In the genomic region with DNA sequence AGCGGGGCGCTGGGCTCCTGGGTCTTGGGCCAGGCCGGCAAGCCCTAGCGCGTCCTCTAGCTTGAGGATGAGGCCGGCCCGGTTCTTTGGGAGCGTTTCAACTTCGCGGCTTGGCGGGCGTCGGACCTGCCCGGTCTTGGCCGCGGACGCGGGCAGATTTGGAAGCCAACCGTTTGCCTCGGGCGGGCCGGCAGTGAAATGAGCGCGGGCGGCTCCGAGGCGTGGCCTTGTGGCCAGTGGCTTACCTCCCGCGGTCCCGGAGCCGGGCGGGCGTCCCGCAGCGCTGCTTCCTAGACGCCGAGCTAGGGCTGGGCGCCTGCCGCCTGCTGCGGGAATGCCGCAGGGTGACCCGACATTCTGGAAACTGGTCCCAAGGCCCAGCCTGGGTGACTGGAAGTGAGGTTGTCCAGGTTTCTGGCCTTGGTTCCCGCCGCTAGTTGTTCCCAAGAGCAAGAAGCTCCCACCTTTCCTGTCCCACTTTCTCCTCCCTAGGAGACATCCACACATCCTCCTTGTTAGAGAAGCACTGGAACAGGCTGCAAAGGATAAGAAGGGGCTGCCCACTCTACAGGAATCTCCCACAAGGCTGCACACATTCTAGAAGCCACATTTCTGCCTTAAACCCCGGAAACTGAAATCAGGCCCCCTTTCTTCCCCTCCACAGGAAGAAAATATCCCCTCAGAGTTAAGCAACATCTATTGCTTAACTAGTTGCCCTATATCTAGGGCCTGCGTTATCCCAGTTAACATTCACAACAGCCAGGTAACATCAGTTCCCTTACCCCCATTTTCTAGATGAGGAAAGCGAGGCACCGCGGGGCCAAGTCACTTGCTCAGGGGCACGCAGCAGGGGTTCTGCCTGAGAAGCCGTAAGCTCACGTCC, we compare ENCODE assay signal across 1 cellular context.
TF ChIP-seq lines count a peak whose summit lies in the region.

No MANE protein-coding gene starts in this region.

TF ChIP-seq in WTC11, 78 proteins besides CTCF, POLR2A, EP300 and RAD21 (continued from another document):
- TF ChIP-seq ZBTB21 (CRISPR knock-in tag; IDR thresholded peaks at IDR 0.05; ENCODE audit: borderline replicate concordance), result no peak
- TF ChIP-seq, protein P1, sequence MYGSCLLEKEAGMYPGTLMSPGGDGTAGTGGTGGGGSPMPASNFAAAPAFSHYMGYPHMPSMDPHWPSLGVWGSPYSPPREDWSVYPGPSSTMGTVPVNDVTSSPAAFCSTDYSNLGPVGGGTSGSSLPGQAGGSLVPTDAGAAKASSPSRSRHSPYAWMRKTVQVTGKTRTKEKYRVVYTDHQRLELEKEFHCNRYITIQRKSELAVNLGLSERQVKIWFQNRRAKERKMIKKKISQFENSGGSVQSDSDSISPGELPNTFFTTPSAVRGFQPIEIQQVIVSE (CRISPR knock-in tag; IDR thresholded peaks at IDR 0.05; ENCODE audit: borderline replicate concordance), result no peak
- no peak for TF ChIP-seq HMGA2 (CRISPR knock-in tag; IDR thresholded peaks at IDR 0.05)
